31 cellular contexts compared by ENCODE assay signal in genomic region chr1:219239518-219239917, GRCh38.
"Had no signal": no experiment of that assay in that cellular context is flagged by ENCODE, and none has a peak within 500 bp of the region (broad histone marks: within the 10 kb centered on the region; RNA-seq: fewer than 3 reads in every experiment).

No MANE protein-coding gene starts in this region.

- DNase-seq: activated CD4-positive, alpha-beta memory T cell treated with anti-CD3 and anti-CD28 coated beads for 36 hours; activated CD4-positive, alpha-beta T cell treated with anti-CD3 and anti-CD28 coated beads for 36 hours; activated CD4-positive, alpha-beta T cell treated with anti-CD3 and anti-CD28 coated beads, Interleukin-2, amount 10 ng/mL, durations not matched to agents 24 days and 14 days; activated CD4-positive, CD25-positive, alpha-beta regulatory T cell; activated CD4-positive, CD25-positive, alpha-beta regulatory T cell treated with anti-CD3 and anti-CD28 coated beads, Interleukin-2, amount 50 U/mL, for 72 hours; activated CD8-positive, alpha-beta memory T cell treated with anti-CD3 and anti-CD28 coated beads, Interleukin-2, amount 10 ng/mL, durations not matched to agents 7 days and 5 days; activated CD8-positive, alpha-beta memory T cell treated with anti-CD3 and anti-CD28 coated beads, Interleukin-2, amount 50 U/mL, for 4 hours; activated CD8-positive, alpha-beta T cell treated with anti-CD3 and anti-CD28 coated beads, Interleukin-2, amount 10 ng/mL, durations not matched to agents 7 days and 5 days; activated effector memory CD4-positive, alpha-beta T cell treated with anti-CD3 and anti-CD28 coated beads, Interleukin-2, amount 50 U/mL, for 16 hours; activated naive CD4-positive, alpha-beta T cell treated with anti-CD3 and anti-CD28 coated beads, Interleukin-2, amount 10 ng/mL, durations not matched to agents 7 days and 5 days; activated naive CD8-positive, alpha-beta T cell treated with anti-CD3 and anti-CD28 coated beads, Interleukin-2, amount 10 ng/mL, durations not matched to agents 7 days and 5 days; activated T-cell treated with anti-CD3 and anti-CD28 coated beads, Interleukin-2, amount 50 U/mL, for 1 hour; activated T-cell treated with anti-CD3 and anti-CD28 coated beads, Interleukin-2, amount 50 U/mL, for 48 hours; amniotic stem cell; anterior cingulate cortex; body of pancreas; caudate nucleus; cortex of kidney; dermis blood vessel endothelial cell; effector CD4-positive, alpha-beta T cell; effector memory CD8-positive, alpha-beta T cell; erythroblast; foreskin keratinocyte; heart right ventricle; T-helper 1 cell; T-helper 17 cell; T1000 had no signal

- FAIRE-seq: colon had no signal

- ATAC-seq: activated CD4-positive, alpha-beta T cell treated with anti-CD3 and anti-CD28 coated beads for 36 hours; activated CD8-positive, alpha-beta memory T cell treated with anti-CD3 and anti-CD28 coated beads, Interleukin-2, amount 10 ng/mL, durations not matched to agents 7 days and 5 days; activated CD8-positive, alpha-beta T cell treated with anti-CD3 and anti-CD28 coated beads, Interleukin-2, amount 10 ng/mL, durations not matched to agents 7 days and 5 days; activated naive CD4-positive, alpha-beta T cell treated with anti-CD3 and anti-CD28 coated beads, Interleukin-2, amount 50 U/mL, for 72 hours; body of pancreas; effector memory CD8-positive, alpha-beta T cell; foreskin keratinocyte; gastroesophageal sphincter; heart right ventricle; T-helper 17 cell had no signal

- H3K4me3 ChIP-seq: body of pancreas, esophagus muscularis mucosa, gastroesophageal sphincter, heart right ventricle had no signal

- H3K9me3 ChIP-seq: body of pancreas, esophagus muscularis mucosa, gastroesophageal sphincter, heart right ventricle had no signal

- H3K27ac ChIP-seq: body of pancreas, esophagus muscularis mucosa, foreskin keratinocyte, gastroesophageal sphincter, heart right ventricle had no signal

- H3K4me1 ChIP-seq: foreskin keratinocyte, heart right ventricle had no signal
